In the genomic region with DNA sequence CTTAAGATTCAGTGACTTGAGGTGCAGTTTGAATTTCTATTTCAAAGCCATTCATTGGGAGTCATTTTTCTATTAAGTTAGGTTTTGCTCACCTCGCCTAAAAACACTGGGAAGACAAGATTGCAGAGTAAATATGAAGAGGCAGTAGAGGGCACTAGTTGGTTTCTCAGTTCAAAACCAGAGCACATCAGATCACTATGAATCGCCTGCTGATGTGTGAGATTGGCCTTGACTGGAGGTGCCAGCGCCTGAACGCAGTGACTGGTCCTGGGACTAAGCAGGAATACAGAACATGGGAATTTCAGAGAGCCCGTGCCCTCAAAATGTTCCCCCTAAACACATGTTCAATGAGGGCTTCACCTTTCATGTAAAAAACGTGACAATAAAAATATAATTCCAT, we compare ENCODE assay signal across 7 cellular contexts.
A peak's percentile ranks its signal among the peaks of the same experiment; 100 is the strongest.
DNase-seq lines count a peak whose midpoint lies in the region; ATAC-seq and TF ChIP-seq lines count a peak whose summit lies in the region.

No MANE protein-coding gene starts in this region.

- ATAC-seq in HG02642 (IDR thresholded peaks at IDR 0.05; ENCODE audit: poor library complexity, unreplicated experiment): no peak

- 40 to 48% (median 46%) methylated on average over 6 of the region's 6 CpGs for WGBS in stomach, 5 donors

- no peaks in the 10 kb centered on the region for H3K9me3 ChIP-seq in HEK293 (ENCODE audit: control insufficient read depth, insufficient read depth, low read depth, low read length)
- H3K9me3 ChIP-seq in ascending aorta: no peaks in the 10 kb centered on the region
- no peaks in the 10 kb centered on the region for H3K9me3 ChIP-seq in stomach

- CTCF ChIA-PET in HEK293 (lab: Yijun Ruan, JAX): interaction anchor here (0.7 to 3.8 kb wide), 8 partner anchors 11 to 337 kb away, joined by 3 to 52 read pairs (median 5); no protein-coding TSS in a partner anchor

- DNase-seq in GM12864 (ENCODE audit: low read depth) (peak; percentile 16), NCI-H748 (lab: John Stamatoyannopoulos, UW; ENCODE audit: unreplicated experiment) (peak; percentile 62), ascending aorta (ENCODE audit: low spot score in 2 of 2) (no peak), inferior parietal cortex (ENCODE audit: extremely low spot score) (peak; percentile 59), stomach (no peak)

- H3K27ac ChIP-seq in HEK293 (ENCODE audit: extremely low read depth, low read depth, low read length) (no peak overlapping the region), ascending aorta (peak overlapping the region; percentile 28 to 60), stomach (peak overlapping the region in 4 of 5 donors; percentile 54 to 81 (median 66))

- H3K36me3 ChIP-seq in HEK293 (ENCODE audit: control insufficient read depth in 2 of 2, insufficient read depth in 1 of 2, low read length in 2 of 2) (peaks cover 0 to 7% of the 10 kb centered on the region in 2 experiments; a peak in 1 of 3 replicates), ascending aorta (peaks cover 13 to 20% of the 10 kb centered on the region in 2 donors), stomach (peaks cover 0 to 22% (median 15%) of the 10 kb centered on the region in 4 donors)

- POLR2A ChIA-PET in HEK293 (lab: Yijun Ruan, JAX): interaction anchor here (2.9 kb wide), 1 partner anchor 257 kb away, joined by 18 read pairs; the partner anchor contains the start of gene BHLHE40

- TF ChIP-seq POLR2A in stomach (IDR thresholded peaks at IDR 0.05): no peak

- no peak for TF ChIP-seq EP300 in stomach (IDR thresholded peaks at IDR 0.05)

- intact Hi-C loops in ascending aorta (cut with DNase I): loop anchor here (5.0 kb wide), 1 partner anchor 105 kb away; no protein-coding TSS in a partner anchor
- intact Hi-C loops in stomach (cut with DNase I; ENCODE audit: low total_unique reads): no loop called here

- H3K4me3 ChIP-seq in GM12864 (ENCODE audit: low read depth, low read length) (no peak overlapping the region), HEK293 (ENCODE audit: low read depth, low read length) (no peak overlapping the region), ascending aorta (no peak overlapping the region), stomach (no peak overlapping the region)

- H3K4me1 ChIP-seq in HEK293 (ENCODE audit: control insufficient read depth, insufficient read depth, low read length): no peaks in the 10 kb centered on the region
- peaks cover 0 to 19% of the 10 kb centered on the region in 2 donors for H3K4me1 ChIP-seq in ascending aorta
- peaks cover 26 to 53% (median 39%) of the 10 kb centered on the region in 4 donors for H3K4me1 ChIP-seq in stomach

- H3K27me3 ChIP-seq in ascending aorta: no peaks in the 10 kb centered on the region
- H3K27me3 ChIP-seq in stomach: no peaks in the 10 kb centered on the region

- TF ChIP-seq CTCF in GM12864 (IDR thresholded peaks at IDR 0.05; ENCODE audit: low read depth, low read length, missing control alignments): peak; percentile 45
- TF ChIP-seq CTCF in HEK293 (tag by site-specific recombination; IDR thresholded peaks at IDR 0.05): peak; percentile 27; the same call in 1 of the 2 replicates
- peak in 2 of 3 experiments; percentile 13 to 43 for TF ChIP-seq CTCF in ascending aorta (IDR thresholded peaks at IDR 0.05)
- TF ChIP-seq CTCF in stomach (IDR thresholded peaks at IDR 0.05): peak in 2 of 7 experiments; percentile 28 to 46

TF ChIP-seq in HEK293, 187 proteins besides CTCF, POLR2A, EP300 and RAD21:
- TF ChIP-seq ZBTB44 (tag by site-specific recombination; IDR thresholded peaks at IDR 0.05) (no peak), REPIN1 (tag by site-specific recombination; IDR thresholded peaks at IDR 0.05; ENCODE audit: low read depth) (no peak), PBX3 (CRISPR knock-in tag; IDR thresholded peaks at IDR 0.05) (no peak), ZNF776 (tag by site-specific recombination; IDR thresholded peaks at IDR 0.05; ENCODE audit: borderline replicate concordance) (no peak), ZNF658 (tag by site-specific recombination; IDR thresholded peaks at IDR 0.05) (no peak), KLF17 (tag by site-specific recombination; IDR thresholded peaks at IDR 0.05) (no peak), ZFHX2 (tag by site-specific recombination; conservative IDR thresholded peaks at IDR 0.05) (no peak), ZNF654 (tag by site-specific recombination; IDR thresholded peaks at IDR 0.05; ENCODE audit: low read depth) (peak; percentile 75)

Comparison
In these comparisons a context has a peak if more than half of its experiments do, and no peak if none do; other contexts are left out.
1. DNase-seq: peak in GM12864 (single experiment), NCI-H748 (single experiment) and inferior parietal cortex (single experiment); none in ascending aorta (0 of 2) and stomach (single experiment).